Comparison of ENCODE assay signal across 9 cellular contexts in the genomic region with DNA sequence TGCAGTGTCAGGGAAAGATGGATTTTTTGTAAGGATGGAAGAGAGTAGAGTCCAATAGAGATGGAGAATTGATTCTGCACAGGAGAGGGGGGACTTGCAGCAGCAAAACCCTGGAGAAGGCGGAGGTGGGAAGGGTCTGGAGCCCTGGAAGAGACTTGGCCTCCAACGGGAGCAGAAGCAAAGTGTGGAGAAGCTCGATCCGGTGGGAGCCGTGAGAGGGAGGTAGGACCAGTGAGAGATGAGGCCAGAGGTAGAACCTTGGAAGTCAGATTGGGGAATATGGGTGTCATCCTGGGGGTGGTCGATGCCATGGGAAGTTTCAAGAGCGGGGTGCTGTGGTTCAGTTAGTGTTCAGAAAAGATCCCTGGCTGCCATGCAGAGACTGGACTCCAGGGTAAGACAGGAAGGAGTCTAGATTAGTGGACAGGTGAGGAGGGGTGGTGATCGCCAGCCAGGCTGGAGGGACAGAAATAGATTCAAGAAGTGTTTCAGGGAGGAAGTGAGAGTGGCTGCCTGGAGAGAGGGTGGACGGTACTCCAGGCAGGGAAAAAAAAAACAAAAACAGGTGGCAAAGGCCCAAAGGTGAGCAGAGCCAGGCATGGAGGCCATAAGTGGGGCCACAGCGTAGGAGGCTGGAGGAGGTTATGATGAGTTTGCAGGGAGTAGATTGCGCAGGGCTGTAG. TPM values are rescaled to one million over a fixed set of nuclear protein-coding genes. Genes with fewer than 3 reads are reported as not detected.
DNase-seq lines count a peak whose midpoint lies in the region; TF ChIP-seq lines count a peak whose summit lies in the region.
"Had no signal": no experiment of that assay in that cellular context is flagged by ENCODE, and none has a peak within 500 bp of the region (broad histone marks: within the 10 kb centered on the region; RNA-seq: fewer than 3 reads in every experiment).

No MANE protein-coding gene starts in this region.

- H4K8ac ChIP-seq in trophoblast cell (ENCODE audit: low read depth, low read length): no peak overlapping the region

- H2AK5ac ChIP-seq in trophoblast cell (ENCODE audit: low read length): no peak overlapping the region

- H2BK5ac ChIP-seq in trophoblast cell (ENCODE audit: low read depth, low read length, poor library complexity): no peak overlapping the region

- H3K9me3 ChIP-seq in trophoblast cell (ENCODE audit: insufficient read depth, low read depth, low read length): no peaks in the 10 kb centered on the region

- H3K4me3 Mint-ChIP-seq in chondrocyte (ENCODE audit: unreplicated experiment): peak overlapping the region; percentile 33

- H3K23ac ChIP-seq in trophoblast cell (ENCODE audit: low read length): no peak overlapping the region

- peaks cover 11% of the 10 kb centered on the region for H3K79me1 ChIP-seq in trophoblast cell (ENCODE audit: low read length)

- no peak overlapping the region for H3K9ac ChIP-seq in trophoblast cell (ENCODE audit: low read length)

- no peaks in the 10 kb centered on the region for H3K9me3 Mint-ChIP-seq in chondrocyte (ENCODE audit: low read depth)

- H3K27ac Mint-ChIP-seq in chondrocyte (ENCODE audit: unreplicated experiment): peak overlapping the region; percentile 93

- no peak for TF ChIP-seq CTCF in GM12875 (IDR thresholded peaks at IDR 0.05; ENCODE audit: borderline replicate concordance, insufficient read depth, low read depth, low read length)
- no peak for TF ChIP-seq CTCF in NB4 (IDR thresholded peaks at IDR 0.05; ENCODE audit: low read depth, low read length)
- TF ChIP-seq CTCF in chondrocyte (IDR thresholded peaks at IDR 0.05): no peak

- H3K4me1 ChIP-seq in trophoblast cell (ENCODE audit: control insufficient read depth in 1 of 2, insufficient read depth in 2 of 2, low read length in 2 of 2): peaks cover 0 to 2% of the 10 kb centered on the region in 2 experiments

- no peak overlapping the region for H2BK120ac ChIP-seq in trophoblast cell (ENCODE audit: insufficient read depth, low read length, poor library complexity)

- peak overlapping the region; percentile 38 for H3K4me3 ChIP-seq in GM12875 (ENCODE audit: low read depth, low read length)
- H3K4me3 ChIP-seq in NB4 (ENCODE audit: low read depth, low read length): peak overlapping the region; percentile 88
- no peak overlapping the region for H3K4me3 ChIP-seq in trophoblast cell (ENCODE audit: low read depth, low read length)

- H3K4me2 ChIP-seq in trophoblast cell (ENCODE audit: low read length): no peak overlapping the region

- no peaks in the 10 kb centered on the region for H3K27me3 ChIP-seq in trophoblast cell (ENCODE audit: insufficient read depth, low read length)

- H3K36me3 ChIP-seq in trophoblast cell (ENCODE audit: control insufficient read depth in 1 of 2, insufficient read depth in 2 of 2, low read length in 2 of 2): peaks cover 15 to 16% of the 10 kb centered on the region in 2 experiments

- no peak overlapping the region for H3K14ac ChIP-seq in trophoblast cell (ENCODE audit: low read length)

- H3K4me1 Mint-ChIP-seq in chondrocyte (ENCODE audit: low read depth): peaks cover 59% of the 10 kb centered on the region

- H2AFZ ChIP-seq in trophoblast cell (ENCODE audit: insufficient read depth, low read length, poor library complexity): no peak overlapping the region

- no peak overlapping the region for H3K18ac ChIP-seq in trophoblast cell (ENCODE audit: low read length)

- H4K12ac ChIP-seq in trophoblast cell (ENCODE audit: low read depth, low read length): no peak overlapping the region

- no peak overlapping the region for H4K91ac ChIP-seq in trophoblast cell (ENCODE audit: low read depth, low read length)

- H3K27ac ChIP-seq in trophoblast cell (ENCODE audit: low read depth, low read length): no peak overlapping the region

- no peak for TF ChIP-seq POLR2A in NB4 (IDR thresholded peaks at IDR 0.05; ENCODE audit: extremely low read depth, insufficient read length)

- H3K4ac ChIP-seq in trophoblast cell (ENCODE audit: low read depth, low read length): peak overlapping the region; percentile 8

- H3K36me3 Mint-ChIP-seq in chondrocyte (ENCODE audit: low read depth): peaks cover 6% of the 10 kb centered on the region

- no peak overlapping the region for H2BK12ac ChIP-seq in trophoblast cell (ENCODE audit: low read length)

- H3K79me2 ChIP-seq in trophoblast cell (ENCODE audit: control insufficient read depth, insufficient read depth, low read length, poor library complexity): peaks cover 17% of the 10 kb centered on the region

- DNase-seq in NB4 (ENCODE audit: low read depth) (peak; percentile 51), chondrocyte (ENCODE audit: low spot score) (no peak), trophoblast cell (no peak), SKM-1 treated with dmso at 0.1 percent for 144 hours (lab: John Stamatoyannopoulos, UW; ENCODE audit: unreplicated experiment) (no peak), cerebellar cortex (ENCODE audit: low spot score) (no peak), GOT3 (lab: John Stamatoyannopoulos, UW) (no peak), islet precursor cell (no peak)
- DNase-seq: NCI-H1092 had no signal

- no CpG with 5 or more reads among the region's 11 CpGs for WGBS in trophoblast cell (ENCODE audit: extremely low coverage, insufficient coverage, insufficient read length)

- H3K27me3 Mint-ChIP-seq in chondrocyte (ENCODE audit: low read depth): no peaks in the 10 kb centered on the region

RNA-seq across cellular contexts. Expression of a gene that starts 2.6 kb away (rescaled TPM):
- 62.5 to 90.6 TPM (median 62.6 TPM) in 3 replicates for total RNA-seq in chondrocyte
- polyA plus RNA-seq in trophoblast cell (2013): 49.7 and 52.0 TPM in 2 replicates

RNA-seq across cellular contexts. Expression of a gene that starts 52.6 kb away (rescaled TPM):
- 78.3 to 113 TPM (median 88.1 TPM) in 3 replicates for total RNA-seq in chondrocyte
- 7.6 and 9.8 TPM in 2 replicates for polyA plus RNA-seq in trophoblast cell (2013)
